10 cellular contexts compared by ENCODE assay signal in genomic region chr15:78950906-78951840, GRCh38. TPM values are rescaled to one million over a fixed set of nuclear protein-coding genes. Genes with fewer than 3 reads are reported as not detected.
DNase-seq lines count a peak whose midpoint lies in the region; ATAC-seq and TF ChIP-seq lines count a peak whose summit lies in the region.
"Had no signal": no experiment of that assay in that cellular context is flagged by ENCODE, and none has a peak within 500 bp of the region (broad histone marks: within the 10 kb centered on the region; RNA-seq: fewer than 3 reads in every experiment).

No MANE protein-coding gene starts in this region.

- no peaks in the 10 kb centered on the region for H3K36me3 ChIP-seq in thoracic aorta
- H3K36me3 ChIP-seq: tibial nerve had no signal

- DNase-seq in activated CD4-positive, alpha-beta T cell treated with anti-CD3 and anti-CD28 coated beads, Interleukin-2, amount 10 ng/mL, durations not matched to agents 7 days and 5 days, result peak; percentile 22
- DNase-seq in activated CD4-positive, alpha-beta T cell treated with anti-CD3 and anti-CD28 coated beads for 48 hours, result no peak
- DNase-seq in left cardiac atrium, result no peak
- no peak for DNase-seq in thoracic aorta (ENCODE audit: low spot score)
- no peak for DNase-seq in SW480 (ENCODE audit: low spot score)
- DNase-seq in amniotic stem cell (lab: John Stamatoyannopoulos, UW), result no peak
- no peak for DNase-seq in NCI-H2196 treated with DMSO at 0.1 percent for 48 hours (lab: John Stamatoyannopoulos, UW; ENCODE audit: unreplicated experiment)
- DNase-seq: CD8-positive, alpha-beta memory T cell had no signal

- POLR2A ChIA-PET in activated CD4-positive, alpha-beta T cell treated with anti-CD3 and anti-CD28 coated beads, Interleukin-2, amount 10 ng/mL, durations not matched to agents 7 days and 5 days (lab: Charles Lee), result no interaction called here

- no peaks in the 10 kb centered on the region for H3K9me3 Mint-ChIP-seq in activated CD4-positive, alpha-beta T cell treated with anti-CD3 and anti-CD28 coated beads, Interleukin-2, amount 10 ng/mL, durations not matched to agents 7 days and 5 days
- H3K9me3 Mint-ChIP-seq: CD8-positive, alpha-beta memory T cell had no signal

- TF ChIP-seq CTCF in WI38 (IDR thresholded peaks at IDR 0.05; ENCODE audit: low read depth, low read length) (peak; percentile 19; the same call in 1 of the 2 replicates), thoracic aorta (IDR thresholded peaks at IDR 0.05) (peak; percentile 41)

- H3K4me3 ChIP-seq in WI38 (ENCODE audit: low read depth, low read length) (no peak overlapping the region), thoracic aorta (no peak overlapping the region)
- H3K4me3 ChIP-seq: tibial nerve had no signal

- H3K4me1 Mint-ChIP-seq in activated CD4-positive, alpha-beta T cell treated with anti-CD3 and anti-CD28 coated beads, Interleukin-2, amount 10 ng/mL, durations not matched to agents 7 days and 5 days, result peaks cover 11% of the 10 kb centered on the region

- peak; percentile 42 to 62 for ATAC-seq in left cardiac atrium
- ATAC-seq in thoracic aorta (ENCODE audit: insufficient number of reproducible peaks, low FRiP score, low read depth), result no peak

- H3K27me3 ChIP-seq in thoracic aorta (replicated peaks; ENCODE audit: insufficient read depth), result no peaks in the 10 kb centered on the region
- H3K27me3 ChIP-seq: tibial nerve had no signal

- H3K4me3 Mint-ChIP-seq in activated CD4-positive, alpha-beta T cell treated with anti-CD3 and anti-CD28 coated beads, Interleukin-2, amount 10 ng/mL, durations not matched to agents 7 days and 5 days, result no peak overlapping the region
- H3K4me3 Mint-ChIP-seq: CD8-positive, alpha-beta memory T cell had no signal

- peaks cover 22% of the 10 kb centered on the region for H3K27me3 Mint-ChIP-seq in activated CD4-positive, alpha-beta T cell treated with anti-CD3 and anti-CD28 coated beads, Interleukin-2, amount 10 ng/mL, durations not matched to agents 7 days and 5 days

- no peaks in the 10 kb centered on the region for H3K36me3 Mint-ChIP-seq in activated CD4-positive, alpha-beta T cell treated with anti-CD3 and anti-CD28 coated beads, Interleukin-2, amount 10 ng/mL, durations not matched to agents 7 days and 5 days (ENCODE audit: low read depth)
- H3K36me3 Mint-ChIP-seq: CD8-positive, alpha-beta memory T cell had no signal

- intact Hi-C loops in left cardiac atrium (cut with DNase I), result no loop called here

- H3K27ac ChIP-seq in thoracic aorta, result peak overlapping the region in 1 of 2 donors; percentile 17

- H3K9me3 ChIP-seq in thoracic aorta, result no peaks in the 10 kb centered on the region
- H3K9me3 ChIP-seq: tibial nerve had no signal

- H3K4me1 ChIP-seq in thoracic aorta (ENCODE audit: control insufficient read depth in 1 of 2, low read depth in 2 of 2), result peaks cover 7 to 15% of the 10 kb centered on the region in 2 donors

- CTCF ChIA-PET in activated CD4-positive, alpha-beta T cell treated with anti-CD3 and anti-CD28 coated beads, Interleukin-2, amount 10 ng/mL, durations not matched to agents 7 days and 5 days (lab: Charles Lee), result no interaction called here

- H3K27ac Mint-ChIP-seq in activated CD4-positive, alpha-beta T cell treated with anti-CD3 and anti-CD28 coated beads, Interleukin-2, amount 10 ng/mL, durations not matched to agents 7 days and 5 days, result peak overlapping the region; percentile 11

RNA-seq across cellular contexts. Expression of gene CTSH, which starts 6.3 kb away (rescaled TPM):
- 10 to 100 TPM; 46.7 to 54.8 TPM for total RNA-seq in activated CD4-positive, alpha-beta T cell treated with anti-CD3 and anti-CD28 coated beads, Interleukin-2, amount 10 ng/mL, durations not matched to agents 7 days and 5 days
- total RNA-seq in left cardiac atrium, result 10 to 100 TPM; 41.6 to 74.3 TPM
- 100 to 1,000 TPM; 136 to 149 TPM for total RNA-seq in thoracic aorta
